Comparison of ENCODE assay signal across 28 cellular contexts in the genomic region with DNA sequence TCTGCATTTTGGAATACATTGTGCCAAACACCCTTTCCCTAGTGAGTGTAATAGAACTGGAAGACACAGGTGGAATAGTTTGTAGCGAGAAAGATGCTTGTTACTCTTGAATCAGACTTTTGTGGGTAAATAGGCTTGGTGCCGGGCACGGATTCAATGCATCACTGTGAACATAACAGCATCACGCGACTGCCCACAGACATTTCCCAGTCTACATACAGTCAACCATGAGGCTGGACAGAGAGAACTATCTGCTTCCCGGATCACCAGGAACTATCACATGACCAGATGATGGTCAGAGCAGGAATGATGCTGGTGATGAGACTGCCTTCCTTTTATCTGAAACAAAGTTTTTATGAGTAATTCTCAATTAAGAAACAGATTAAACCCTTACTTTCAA. TPM values are rescaled to one million over a fixed set of nuclear protein-coding genes. Genes with fewer than 3 reads are reported as not detected.
"Had no signal": no experiment of that assay in that cellular context is flagged by ENCODE, and none has a peak within 500 bp of the region (broad histone marks: within the 10 kb centered on the region; RNA-seq: fewer than 3 reads in every experiment).

No MANE protein-coding gene starts in this region.

- H3K9me3 Mint-ChIP-seq: T-cell had no signal

- ATAC-seq: T-cell had no signal

- H3K27ac Mint-ChIP-seq: T-cell had no signal

- H3K36me3 Mint-ChIP-seq: T-cell had no signal

- H3K4me3 Mint-ChIP-seq: T-cell had no signal

- DNase-seq: KBM-7, MV-4-11, NCI-H1048, NCI-H1105, NCI-H1417, NCI-H1436 treated with DMSO at 0.1 percent for 48 hours, NCI-H1694, NCI-H187 treated with DMSO at 0.1 percent for 48 hours, NCI-H2081, NCI-H2107, NCI-H2227 treated with DMSO at 0.1 percent for 48 hours, NCI-H524, NCI-H69, NCI-H774, OCI-M1, PC-9, Peyer's patch, Right ventricle myocardium superior, RPMI8226, SIG-M5, SK-N-SH, SW 1271, T-cell had no signal

RNA-seq across cellular contexts. Expression of a gene that starts 0.4 kb away (rescaled TPM):
- total RNA-seq: HT-29, LHCN-M2, MCF 10A, NCI-H460, PC-9, Peyer's patch, Right ventricle myocardium superior, SJSA1, T-cell had no signal
- polyA plus RNA-seq: SK-N-SH had no signal

RNA-seq across cellular contexts. Expression of a gene that starts 6.2 kb away (rescaled TPM):
- total RNA-seq: HT-29, LHCN-M2, MCF 10A, NCI-H460, PC-9, Peyer's patch, Right ventricle myocardium superior, SJSA1, T-cell had no signal
- polyA plus RNA-seq: SK-N-SH had no signal

RNA-seq across cellular contexts. Expression of a gene that starts 11.7 kb away (rescaled TPM):
- total RNA-seq: HT-29, LHCN-M2, MCF 10A, NCI-H460, PC-9, Peyer's patch, Right ventricle myocardium superior, SJSA1, T-cell had no signal
- polyA plus RNA-seq: SK-N-SH had no signal

RNA-seq across cellular contexts. Expression of a gene that starts 23.4 kb away (rescaled TPM):
- total RNA-seq: HT-29, LHCN-M2, MCF 10A, NCI-H460, PC-9, Peyer's patch, Right ventricle myocardium superior, SJSA1, T-cell had no signal
- polyA plus RNA-seq: SK-N-SH had no signal

RNA-seq across cellular contexts. Expression of a gene that starts 29.1 kb away (rescaled TPM):
- total RNA-seq: HT-29, LHCN-M2, MCF 10A, NCI-H460, PC-9, Peyer's patch, Right ventricle myocardium superior, SJSA1, T-cell had no signal
- polyA plus RNA-seq: SK-N-SH had no signal
